9 cellular contexts compared by ENCODE assay signal in genomic region chr1:27436204-27437159, GRCh38. TPM values are rescaled to one million over a fixed set of nuclear protein-coding genes. Genes with fewer than 3 reads are reported as not detected.
DNase-seq lines count a peak whose midpoint lies in the region; ATAC-seq, FAIRE-seq and TF ChIP-seq lines count a peak whose summit lies in the region.
"Had no signal": no experiment of that assay in that cellular context is flagged by ENCODE, and none has a peak within 500 bp of the region (broad histone marks: within the 10 kb centered on the region; RNA-seq: fewer than 3 reads in every experiment).

No MANE protein-coding gene starts in this region.

- H2AFZ ChIP-seq in GM12878 (ENCODE audit: control insufficient read depth, low read depth, low read length), result no peak overlapping the region

- H4K20me1 ChIP-seq in GM12878 (ENCODE audit: control insufficient read depth, insufficient read depth), result no peaks in the 10 kb centered on the region

- peaks cover 91% of the 10 kb centered on the region for H3K79me2 ChIP-seq in GM12878 (ENCODE audit: control insufficient read depth, insufficient read depth, low read length)

- peak overlapping the region; percentile 44 for H3K4me2 ChIP-seq in GM12878 (ENCODE audit: control insufficient read depth, insufficient read depth)

- H3K9ac ChIP-seq in GM12878 (ENCODE audit: control insufficient read depth, insufficient read depth, low read length), result peak overlapping the region; percentile 55; the same call in 1 of the 2 replicates

- H3K9me3 ChIP-seq in GM12878 (replicated peaks; ENCODE audit: control insufficient read depth, insufficient read depth, low read length), result no peaks in the 10 kb centered on the region
- H3K9me3 ChIP-seq in thoracic aorta, result no peaks in the 10 kb centered on the region

- SMC1A ChIA-PET in GM12878 (lab: Charles Lee; ENCODE audit: uncharacterized antibody, unreplicated experiment), result interaction anchor here (0.6 to 24.6 kb wide), 14 partner anchors 9 to 382 kb away, joined by 3 to 470 read pairs (median 4); partner anchors contain the start of gene WASF2

- no TSS peak for BruUV-seq in GM12878 (replicated peaks; lab: Mats Ljungman, UMichigan)

- 8% methylated on average over 5 of the region's 5 CpGs for WGBS in GM12878 (ENCODE audit: insufficient coverage, insufficient replicate concordance, low lambda C conversion rate, missing lambda C conversion rate)

- H3K27me3 ChIP-seq in GM12878 (replicated peaks in 1 of 2; ENCODE audit: control insufficient read depth in 2 of 2, insufficient read depth in 2 of 2, low read length in 1 of 2) (no peaks in the 10 kb centered on the region), thoracic aorta (replicated peaks; ENCODE audit: insufficient read depth) (no peaks in the 10 kb centered on the region)

- TF ChIP-seq CTCF in GM12878 (IDR thresholded peaks at IDR 0.05 in 2 of 3, conservative IDR thresholded peaks at IDR 0.05 in 1 of 3; ENCODE audit: control insufficient read depth in 2 of 3, extremely low read depth in 1 of 3, insufficient read depth in 1 of 3, low read depth in 3 of 3, low read length in 3 of 3), result no peak
- TF ChIP-seq CTCF in thoracic aorta (IDR thresholded peaks at IDR 0.05), result no peak

- FAIRE-seq in GM12878 (lab: Jason Lieb, UNC), result no peak
- FAIRE-seq: TTC549 had no signal

- H3K27ac ChIP-seq in GM12878 (ENCODE audit: control insufficient read depth, insufficient read depth), result peak overlapping the region; percentile 82
- H3K27ac ChIP-seq in thoracic aorta, result peak overlapping the region; percentile 66 to 80

- H3K4me1 ChIP-seq in GM12878 (ENCODE audit: control insufficient read depth, insufficient read depth, low read length), result peaks cover 71% of the 10 kb centered on the region
- peaks cover 60 to 73% of the 10 kb centered on the region in 2 donors for H3K4me1 ChIP-seq in thoracic aorta (ENCODE audit: control insufficient read depth in 1 of 2, low read depth in 2 of 2)

- in situ Hi-C loops in GM12878 (cut with MboI), result no loop called here

- no peak for TF ChIP-seq EP300 in GM12878 (IDR thresholded peaks at IDR 0.05; ENCODE audit: borderline replicate concordance in 1 of 2, control insufficient read depth in 1 of 2, low read depth in 2 of 2, low read length in 2 of 2)

- ATAC-seq in GM12878 (peak; percentile 75), left lobe of liver (peak; percentile 65), thoracic aorta (ENCODE audit: insufficient number of reproducible peaks, low FRiP score, low read depth) (peak; percentile 50), GM21717 (IDR thresholded peaks at IDR 0.05; ENCODE audit: unreplicated experiment) (no peak)

- H3K4me3 ChIP-seq in GM12878, result peak overlapping the region; percentile 48
- peak overlapping the region; percentile 50 for H3K4me3 ChIP-seq in thoracic aorta

- POLR2A ChIA-PET in GM12878 (lab: Charles Lee), result interaction anchor here (0.5 to 8.0 kb wide), 14 partner anchors 9 to 136 kb away, joined by 3 to 78 read pairs (median 4); partner anchors contain the start of gene WASF2

- intact Hi-C loops in GM12878 (cut with micrococcal nuclease; ENCODE audit: unreplicated experiment), result no loop called here

- TF ChIP-seq POLR2A in GM12878 (IDR thresholded peaks at IDR 0.05; ENCODE audit: low read depth, low read length), result no peak

- RAD21 ChIA-PET in GM12878 (lab: Charles Lee; ENCODE audit: unreplicated experiment), result interaction anchor here (0.8 to 7.9 kb wide), 13 partner anchors 8 to 167 kb away, joined by 3 to 126 read pairs (median 7); partner anchors contain the start of genes AHDC1 and WASF2

- no peak for TF ChIP-seq RAD21 in GM12878 (IDR thresholded peaks at IDR 0.05; ENCODE audit: insufficient read depth, low read depth, low read length)

- H3K36me3 ChIP-seq in GM12878 (ENCODE audit: control insufficient read depth in 2 of 2, insufficient read depth in 2 of 2, low read length in 1 of 2) (peaks cover 0 to 3% of the 10 kb centered on the region in 2 experiments; a peak in 2 of 4 replicates), thoracic aorta (peaks cover 5% of the 10 kb centered on the region)

- CTCF ChIA-PET in GM12878 (lab: Yijun Ruan, JAX), result interaction anchor here (0.9 to 15.8 kb wide), 11 partner anchors 10 to 120 kb away, joined by 3 to 240 read pairs (median 8); no protein-coding TSS in a partner anchor

- DNase-seq in GM03348 (ENCODE audit: low spot score) (peak; percentile 71), MV-4-11 (lab: John Stamatoyannopoulos, UW) (peak; percentile 63), GM12878 (ENCODE audit: low read depth, low spot score) (no peak), left lobe of liver (ENCODE audit: low spot score) (no peak), thoracic aorta (ENCODE audit: low spot score) (no peak), SK-N-DZ (ENCODE audit: low spot score) (no peak)
- no peak for DNase-seq in activated effector memory CD4-positive, alpha-beta T cell treated with anti-CD3 and anti-CD28 coated beads, Interleukin-2, amount 50 U/mL, for 16 hours

TF ChIP-seq in GM12878, 131 proteins besides CTCF, POLR2A, EP300 and RAD21 (continues in another document):
- TF ChIP-seq YY1 (IDR thresholded peaks at IDR 0.05; ENCODE audit: low read depth, low read length) (no peak), CREB1 (IDR thresholded peaks at IDR 0.05; ENCODE audit: low read depth) (no peak)

RNA-seq across cellular contexts. Expression of gene GPR3, which starts 44.1 kb away (rescaled TPM):
- 0.37 and 0.69 TPM in 2 replicates for total RNA-seq in GM12878 (2013; cell fraction: nucleolus; rRNA removed)
- total RNA-seq in GM12878 (2014; rRNA removed), result 0.16 and 0.45 TPM in 2 replicates
- total RNA-seq in GM12878 (2014; rRNA removed; fragmentation: Illumina TruSeq; extraction: Trizol), result 0.14 TPM in 1 of 2 replicates, not detected in the other
- total RNA-seq in GM12878 (2021), result 0.33 and 0.56 TPM in 2 replicates
- not detected for polyA plus RNA-seq in GM12878 (2011; ENCODE audit: low read depth)
- polyA plus RNA-seq in GM12878 (2011; rRNA removed), result 0.48 and 1.4 TPM in 2 replicates
- 2.5 TPM in 2 replicates for polyA plus RNA-seq in GM12878 (2011; cell fraction: cytosol; rRNA removed)
- polyA plus RNA-seq in GM12878 (2011; cell fraction: nucleus; rRNA removed), result 3.4 and 4.4 TPM in 2 replicates
- polyA plus RNA-seq in GM12878 (2012), result 0.27 and 0.37 TPM in 2 replicates
- polyA plus RNA-seq in GM12878 (2014; fragmentation: Illumina TruSeq; extraction: Trizol), result 0.40 and 0.57 TPM in 2 replicates
- not detected for polyA plus RNA-seq in GM12878 (2014; fragmentation: Nextera tagmentation; extraction: Ambion mirVana)
- polyA plus RNA-seq in GM12878 (2014; rRNA removed), result 0.44 and 0.63 TPM in 2 replicates
- polyA plus RNA-seq in GM12878 (2016; fragmentation: Nextera tagmentation; extraction: Ambion mirVana), result under 1 TPM; 0.72 to 0.96 TPM
- 1.8 and 1.9 TPM in 2 replicates for polyA minus RNA-seq in GM12878 (2011; rRNA and poly(A)+ RNA removed)
- polyA minus RNA-seq in GM12878 (2011; cell fraction: cytosol; rRNA and poly(A)+ RNA removed), result 0.73 and 1.6 TPM in 2 replicates
- polyA minus RNA-seq in GM12878 (2011; cell fraction: nucleus; rRNA and poly(A)+ RNA removed), result 1.5 and 2.7 TPM in 2 replicates
- not detected for total RNA-seq in left lobe of liver
- total RNA-seq in thoracic aorta, result not detected
- 0.71 and 0.82 TPM in 2 replicates for polyA plus RNA-seq in SK-N-DZ (2014; cell fraction: cytosol; rRNA removed)
- polyA plus RNA-seq in SK-N-DZ (2014; cell fraction: nucleus; rRNA removed), result 0.53 and 0.73 TPM in 2 replicates

RNA-seq across cellular contexts. Expression of gene CD164L2, which starts 53.3 kb away (rescaled TPM):
- total RNA-seq in GM12878 (2013; cell fraction: nucleolus; rRNA removed), result not detected in 2 replicates
- total RNA-seq in GM12878 (2014; rRNA removed), result not detected in 2 replicates
- total RNA-seq in GM12878 (2014; rRNA removed; fragmentation: Illumina TruSeq; extraction: Trizol), result not detected in 2 replicates
- not detected in 2 replicates for total RNA-seq in GM12878 (2021)
- not detected for polyA plus RNA-seq in GM12878 (2011; ENCODE audit: low read depth)
- not detected in 2 replicates for polyA plus RNA-seq in GM12878 (2011; rRNA removed)
- not detected in 2 replicates for polyA plus RNA-seq in GM12878 (2011; cell fraction: cytosol; rRNA removed)
- polyA plus RNA-seq in GM12878 (2011; cell fraction: nucleus; rRNA removed), result not detected in 2 replicates
- polyA plus RNA-seq in GM12878 (2012), result 0.07 TPM in 1 of 2 replicates, not detected in the other
- polyA plus RNA-seq in GM12878 (2014; fragmentation: Illumina TruSeq; extraction: Trizol), result not detected in 2 replicates
- not detected for polyA plus RNA-seq in GM12878 (2014; fragmentation: Nextera tagmentation; extraction: Ambion mirVana)
- not detected in 2 replicates for polyA plus RNA-seq in GM12878 (2014; rRNA removed)
- not detected for polyA plus RNA-seq in GM12878 (2016; fragmentation: Nextera tagmentation; extraction: Ambion mirVana)
- polyA minus RNA-seq in GM12878 (2011; rRNA and poly(A)+ RNA removed), result not detected in 2 replicates
- polyA minus RNA-seq in GM12878 (2011; cell fraction: cytosol; rRNA and poly(A)+ RNA removed), result not detected in 2 replicates
- polyA minus RNA-seq in GM12878 (2011; cell fraction: nucleus; rRNA and poly(A)+ RNA removed), result not detected in 2 replicates
- not detected for total RNA-seq in left lobe of liver
- total RNA-seq in thoracic aorta, result not detected
- polyA plus RNA-seq in SK-N-DZ (2014; cell fraction: cytosol; rRNA removed), result not detected in 2 replicates
- polyA plus RNA-seq in SK-N-DZ (2014; cell fraction: nucleus; rRNA removed), result not detected in 2 replicates

RNA-seq across cellular contexts. Expression of gene WASF2, which starts 53.5 kb away (rescaled TPM):
- 39.0 and 40.1 TPM in 2 replicates for total RNA-seq in GM12878 (2013; cell fraction: nucleolus; rRNA removed)
- total RNA-seq in GM12878 (2014; rRNA removed), result 13.5 and 15.6 TPM in 2 replicates
- 18.4 TPM in 2 replicates for total RNA-seq in GM12878 (2014; rRNA removed; fragmentation: Illumina TruSeq; extraction: Trizol)
- 111 and 112 TPM in 2 replicates for total RNA-seq in GM12878 (2021)
- polyA plus RNA-seq in GM12878 (2011; ENCODE audit: low read depth), result 40.7 TPM
- polyA plus RNA-seq in GM12878 (2011; rRNA removed), result 20.9 and 40.8 TPM in 2 replicates
- polyA plus RNA-seq in GM12878 (2011; cell fraction: cytosol; rRNA removed), result 28.5 and 41.3 TPM in 2 replicates
- polyA plus RNA-seq in GM12878 (2011; cell fraction: nucleus; rRNA removed), result 41.7 and 42.5 TPM in 2 replicates
- 65.1 and 69.9 TPM in 2 replicates for polyA plus RNA-seq in GM12878 (2012)
- 67.6 and 74.8 TPM in 2 replicates for polyA plus RNA-seq in GM12878 (2014; fragmentation: Illumina TruSeq; extraction: Trizol)
- polyA plus RNA-seq in GM12878 (2014; fragmentation: Nextera tagmentation; extraction: Ambion mirVana), result 1 to 10 TPM; 7.0 to 9.3 TPM
- polyA plus RNA-seq in GM12878 (2014; rRNA removed), result 33.4 and 43.0 TPM in 2 replicates
- 100 to 1,000 TPM in 1 of 2 experiments, 10 to 100 TPM in 1; 98.6 to 103 TPM for polyA plus RNA-seq in GM12878 (2016; fragmentation: Nextera tagmentation; extraction: Ambion mirVana)
- 39.4 and 44.4 TPM in 2 replicates for polyA minus RNA-seq in GM12878 (2011; rRNA and poly(A)+ RNA removed)
- 24.8 and 27.0 TPM in 2 replicates for polyA minus RNA-seq in GM12878 (2011; cell fraction: cytosol; rRNA and poly(A)+ RNA removed)
- 14.0 and 24.9 TPM in 2 replicates for polyA minus RNA-seq in GM12878 (2011; cell fraction: nucleus; rRNA and poly(A)+ RNA removed)
- total RNA-seq in left lobe of liver, result 27.9 TPM
- 10 to 100 TPM; 60.1 to 83.7 TPM for total RNA-seq in thoracic aorta
- 11.3 and 12.4 TPM in 2 replicates for polyA plus RNA-seq in SK-N-DZ (2014; cell fraction: cytosol; rRNA removed)
- polyA plus RNA-seq in SK-N-DZ (2014; cell fraction: nucleus; rRNA removed), result 4.1 and 10.3 TPM in 2 replicates

Comparison
In these comparisons a context has a peak if more than half of its experiments do, and no peak if none do; other contexts are left out.
1. DNase-seq: peak in GM03348 (single experiment) and MV-4-11 (single experiment); none in GM12878 (single experiment), left lobe of liver (single experiment), thoracic aorta (single experiment), SK-N-DZ (single experiment) and activated effector memory CD4-positive, alpha-beta T cell treated with anti-CD3 and anti-CD28 coated beads, Interleukin-2, amount 50 U/mL, for 16 hours (single experiment).